Comparison of ENCODE assay signal across 10 cellular contexts in genomic region chr6:135219346-135219745, GRCh38.
"Had no signal": no experiment of that assay in that cellular context is flagged by ENCODE, and none has a peak within 500 bp of the region (broad histone marks: within the 10 kb centered on the region; RNA-seq: fewer than 3 reads in every experiment).

No MANE protein-coding gene starts in this region.

- FAIRE-seq: HepG2 had no signal

- H3K27ac Mint-ChIP-seq: HFFc6 had no signal

- H3K9ac ChIP-seq: GM23248, KMS-11 had no signal

- H3K4me2 ChIP-seq: KMS-11 had no signal

- H3K9me3 ChIP-seq: HAP-1 had no signal

- H3K4me3 Mint-ChIP-seq: HFFc6 had no signal

- H2AFZ ChIP-seq: GM23248 had no signal

- H3K4me1 ChIP-seq: HAP-1 had no signal

- H3K9me3 Mint-ChIP-seq: HFFc6 had no signal

- H3K27ac ChIP-seq: GM23248, HL-60, KMS-11 had no signal

- H3K36me3 ChIP-seq: HAP-1 had no signal

- H3K4me3 ChIP-seq: GM23248, HAP-1 had no signal

- DNase-seq: GM23248, GOT3, H7, HFFc6, KBM-7 had no signal

- ATAC-seq: HCT116, HepG2 had no signal
